10 cellular contexts compared by ENCODE assay signal in genomic region chr13:39565036-39565949, GRCh38. TPM values are rescaled to one million over a fixed set of nuclear protein-coding genes. Genes with fewer than 3 reads are reported as not detected.
DNase-seq lines count a peak whose midpoint lies in the region; TF ChIP-seq lines count a peak whose summit lies in the region.
"Had no signal": no experiment of that assay in that cellular context is flagged by ENCODE, and none has a peak within 500 bp of the region (broad histone marks: within the 10 kb centered on the region; RNA-seq: fewer than 3 reads in every experiment).

No MANE protein-coding gene starts in this region.

- H3K4me2 ChIP-seq in hepatocyte: peak overlapping the region; percentile 50

- no peaks in the 10 kb centered on the region for H3K9me3 Mint-ChIP-seq in HFFc6
- no peaks in the 10 kb centered on the region for H3K9me3 Mint-ChIP-seq in activated T-cell treated with anti-CD3 and anti-CD28 coated beads, Interleukin-2, amount 50 U/mL, for 24 hours
- H3K9me3 Mint-ChIP-seq: activated naive CD4-positive, alpha-beta T cell treated with anti-CD3 and anti-CD28 coated beads, Interleukin-2, amount 50 U/mL, for 72 hours; naive thymus-derived CD8-positive, alpha-beta T cell had no signal

- no peaks in the 10 kb centered on the region for H3K27me3 ChIP-seq in adipocyte (replicated peaks; ENCODE audit: control insufficient read depth, insufficient read depth, low read length)
- no peaks in the 10 kb centered on the region for H3K27me3 ChIP-seq in hepatocyte
- H3K27me3 ChIP-seq in subcutaneous abdominal adipose tissue (ENCODE audit: control insufficient read depth in 5 of 5, insufficient read depth in 4 of 5, low read length in 5 of 5): no peaks in the 10 kb centered on the region
- H3K27me3 ChIP-seq in stomach: no peaks in the 10 kb centered on the region

- H3K9ac ChIP-seq in adipocyte (ENCODE audit: low read length) (peak overlapping the region; percentile 67), subcutaneous abdominal adipose tissue (ENCODE audit: low read length in 5 of 5) (no peak overlapping the region)

- H3K4me3 ChIP-seq in adipocyte (ENCODE audit: low read length) (peak overlapping the region; percentile 70), hepatocyte (no peak overlapping the region), subcutaneous abdominal adipose tissue (ENCODE audit: low read depth in 1 of 5, low read length in 5 of 5) (no peak overlapping the region), stomach (no peak overlapping the region)

- H3K36me3 Mint-ChIP-seq in HFFc6 (ENCODE audit: low read depth): no peaks in the 10 kb centered on the region
- no peaks in the 10 kb centered on the region for H3K36me3 Mint-ChIP-seq in activated T-cell treated with anti-CD3 and anti-CD28 coated beads, Interleukin-2, amount 50 U/mL, for 24 hours (ENCODE audit: low read depth)
- H3K36me3 Mint-ChIP-seq: activated naive CD4-positive, alpha-beta T cell treated with anti-CD3 and anti-CD28 coated beads, Interleukin-2, amount 50 U/mL, for 72 hours; naive thymus-derived CD8-positive, alpha-beta T cell had no signal

- H3K27me3 Mint-ChIP-seq in HFFc6 (ENCODE audit: insufficient read depth): peaks cover 3% of the 10 kb centered on the region; the same call in 1 of the 2 replicates
- H3K27me3 Mint-ChIP-seq in activated T-cell treated with anti-CD3 and anti-CD28 coated beads, Interleukin-2, amount 50 U/mL, for 24 hours: peaks cover 17% of the 10 kb centered on the region

- TF ChIP-seq POLR2A in stomach (IDR thresholded peaks at IDR 0.05): no peak

- intact Hi-C loops in stomach (cut with DNase I; ENCODE audit: low total_unique reads): no loop called here

- H4K20me1 ChIP-seq in hepatocyte (ENCODE audit: insufficient read depth, poor library complexity, severe bottlenecking): no peaks in the 10 kb centered on the region

- peak; percentile 90 for DNase-seq in HFFc6
- DNase-seq in adipocyte (ENCODE audit: low read depth): peak; percentile 87
- DNase-seq in hepatocyte (ENCODE audit: low spot score): peak; percentile 62
- no peak for DNase-seq in activated T-cell treated with anti-CD3 and anti-CD28 coated beads, Interleukin-2, amount 50 U/mL, for 24 hours
- DNase-seq in stomach: no peak
- no peak for DNase-seq in NK-92 (lab: John Stamatoyannopoulos, UW; ENCODE audit: unreplicated experiment)
- DNase-seq in globus pallidus (ENCODE audit: low spot score): no peak
- DNase-seq: naive thymus-derived CD8-positive, alpha-beta T cell had no signal

- H3K36me3 ChIP-seq in adipocyte (ENCODE audit: control insufficient read depth, insufficient read depth, low read length, severe bottlenecking) (no peaks in the 10 kb centered on the region), hepatocyte (replicated peaks; ENCODE audit: insufficient read depth, low read depth) (no peaks in the 10 kb centered on the region), subcutaneous abdominal adipose tissue (ENCODE audit: control insufficient read depth in 5 of 5, insufficient read depth in 5 of 5, low read length in 5 of 5) (no peaks in the 10 kb centered on the region), stomach (no peaks in the 10 kb centered on the region)

- H3K9me2 ChIP-seq in hepatocyte (replicated peaks; ENCODE audit: insufficient read depth): no peaks in the 10 kb centered on the region

- peak overlapping the region; percentile 77 for H3K4me3 Mint-ChIP-seq in HFFc6
- no peak overlapping the region for H3K4me3 Mint-ChIP-seq in activated T-cell treated with anti-CD3 and anti-CD28 coated beads, Interleukin-2, amount 50 U/mL, for 24 hours
- H3K4me3 Mint-ChIP-seq: naive thymus-derived CD8-positive, alpha-beta T cell had no signal

- WGBS in hepatocyte (ENCODE audit: low lambda C conversion rate, missing lambda C conversion rate): 39% methylated on average over 6 of the region's 6 CpGs
- 37 to 43% (median 41%) methylated on average over 6 of the region's 6 CpGs for WGBS in stomach, 5 donors

- H3K4me1 Mint-ChIP-seq in HFFc6 (ENCODE audit: low read depth): peaks cover 69% of the 10 kb centered on the region
- peaks cover 1% of the 10 kb centered on the region for H3K4me1 Mint-ChIP-seq in activated T-cell treated with anti-CD3 and anti-CD28 coated beads, Interleukin-2, amount 50 U/mL, for 24 hours (ENCODE audit: low read depth)
- H3K4me1 Mint-ChIP-seq: naive thymus-derived CD8-positive, alpha-beta T cell had no signal

- H3K4me1 ChIP-seq in adipocyte (ENCODE audit: control insufficient read depth, insufficient read depth, low read length) (peaks cover 38% of the 10 kb centered on the region), hepatocyte (ENCODE audit: insufficient read depth) (peaks cover 7% of the 10 kb centered on the region), subcutaneous abdominal adipose tissue (ENCODE audit: control insufficient read depth in 5 of 5, insufficient read depth in 5 of 5, low read length in 5 of 5) (peaks cover 2 to 13% (median 7%) of the 10 kb centered on the region in 5 donors), stomach (peaks cover 0 to 13% (median 6%) of the 10 kb centered on the region in 4 donors)

- no peak overlapping the region for H2AFZ ChIP-seq in hepatocyte

- peak overlapping the region; percentile 89 for H3K27ac Mint-ChIP-seq in HFFc6
- H3K27ac Mint-ChIP-seq in activated T-cell treated with anti-CD3 and anti-CD28 coated beads, Interleukin-2, amount 50 U/mL, for 24 hours: no peak overlapping the region
- H3K27ac Mint-ChIP-seq: activated naive CD4-positive, alpha-beta T cell treated with anti-CD3 and anti-CD28 coated beads, Interleukin-2, amount 50 U/mL, for 72 hours; naive thymus-derived CD8-positive, alpha-beta T cell had no signal

- no peaks in the 10 kb centered on the region for H3K79me2 ChIP-seq in hepatocyte

- H3K9me3 ChIP-seq in adipocyte (ENCODE audit: control insufficient read depth, low read length) (no peaks in the 10 kb centered on the region), hepatocyte (ENCODE audit: low read depth) (no peaks in the 10 kb centered on the region), subcutaneous abdominal adipose tissue (ENCODE audit: control insufficient read depth in 5 of 5, low read length in 5 of 5) (no peaks in the 10 kb centered on the region), stomach (no peaks in the 10 kb centered on the region)

- no peak for TF ChIP-seq EP300 in stomach (IDR thresholded peaks at IDR 0.05)

- TF ChIP-seq CTCF in HFFc6 (IDR thresholded peaks at IDR 0.05) (no peak), hepatocyte (IDR thresholded peaks at IDR 0.05; ENCODE audit: poor library complexity) (no peak), stomach (IDR thresholded peaks at IDR 0.05) (no peak)

- peak overlapping the region; percentile 56 for H3K27ac ChIP-seq in hepatocyte
- peak overlapping the region; percentile 55 for H3K27ac ChIP-seq in subcutaneous abdominal adipose tissue (ENCODE audit: low read depth, low read length)
- no peak overlapping the region for H3K27ac ChIP-seq in stomach

RNA-seq across cellular contexts. Expression of gene LHFPL6, which starts 37.7 kb away (rescaled TPM):
- 10 to 100 TPM; 57.5 to 75.3 (median 61.4) TPM for total RNA-seq in HFFc6 (2021; fragmentation: NEBNext Ultra II Directional; extraction: Animal tissue kit (Norgen Biotek cat#: 25700))
- total RNA-seq in hepatocyte: 7.2 and 12.1 TPM in 2 replicates
- 14.1 and 17.2 TPM in 2 replicates for polyA plus RNA-seq in hepatocyte
- total RNA-seq in stomach: 10 to 100 TPM in 3 of 5 donors, 1 to 10 TPM in 2; 4.7 to 53.6 (median 11.4) TPM
- polyA plus RNA-seq in stomach: 10 to 100 TPM; 10.1 to 11.9 (median 10.4) TPM
- total RNA-seq: naive thymus-derived CD8-positive, alpha-beta T cell had no signal
- polyA plus RNA-seq: naive thymus-derived CD8-positive, alpha-beta T cell had no signal

Comparison
In these comparisons a context has a peak if more than half of its experiments do, and no peak if none do; other contexts are left out.
1. DNase-seq: peak in HFFc6 (single experiment), adipocyte (single experiment) and hepatocyte (single experiment); none in activated T-cell treated with anti-CD3 and anti-CD28 coated beads, Interleukin-2, amount 50 U/mL, for 24 hours (single experiment), stomach (single experiment), NK-92 (single experiment) and globus pallidus (single experiment).
2. H3K27ac ChIP-seq: peak in hepatocyte (single experiment) and subcutaneous abdominal adipose tissue (single experiment); none in stomach (0 of 5).